In genomic region chr15:78437762-78438594, GRCh38 we compare ENCODE assay signal across 8 cellular contexts. TPM values are rescaled to one million over a fixed set of nuclear protein-coding genes. Genes with fewer than 3 reads are reported as not detected.
DNase-seq lines count a peak whose midpoint lies in the region; ATAC-seq, FAIRE-seq and TF ChIP-seq lines count a peak whose summit lies in the region.

Gene IREB2 (plus strand): TSS chr15:78438216. CDS start chr15:78438338, 122 bp downstream.

- peak; percentile 76 for ATAC-seq in HG02870 (IDR thresholded peaks at IDR 0.05; ENCODE audit: unreplicated experiment)
- peak; percentile 96 to 98 (median 98) for ATAC-seq in heart left ventricle

- H3K27me3 Mint-ChIP-seq in type B pancreatic cell: peaks cover 4% of the 10 kb centered on the region

- TF ChIP-seq CTCF in heart left ventricle (IDR thresholded peaks at IDR 0.05): peak in 2 of 12 donors; percentile 4 to 18
- no peak for TF ChIP-seq CTCF in type B pancreatic cell (conservative IDR thresholded peaks at IDR 0.05)

- H3K36me3 Mint-ChIP-seq in type B pancreatic cell: peaks cover 19% of the 10 kb centered on the region

- H3K4me1 Mint-ChIP-seq in type B pancreatic cell (ENCODE audit: unreplicated experiment): peaks cover 20% of the 10 kb centered on the region

- peak; percentile 89 for DNase-seq in GM12892 (ENCODE audit: insufficient read length)
- DNase-seq in NCI-H146 treated with DMSO at 0.1 percent for 48 hours (lab: John Stamatoyannopoulos, UW; ENCODE audit: unreplicated experiment): peak; percentile 88
- DNase-seq in amniotic epithelial cell (ENCODE audit: low read depth): peak; percentile 97
- DNase-seq in heart left ventricle: peak; percentile 97 to 98 (median 98)
- peak; percentile 99 for DNase-seq in pons (ENCODE audit: low spot score)
- DNase-seq in type B pancreatic cell (ENCODE audit: extremely low spot score, unreplicated experiment): peak; percentile 99

- peak within 1 kb of the TSS; percentile 86 to 98 (median 96) for H3K27ac ChIP-seq in heart left ventricle

- H3K9me3 ChIP-seq in heart left ventricle: no peaks in the 10 kb centered on the region

- FAIRE-seq in GM12892 (lab: Jason Lieb, UNC): peak; percentile 95

- H3K27me3 ChIP-seq in heart left ventricle: no peaks in the 10 kb centered on the region

- H3K4me3 Mint-ChIP-seq in type B pancreatic cell: peak within 1 kb of the TSS; percentile 93

- H3K36me3 ChIP-seq in heart left ventricle: peaks cover 0 to 34% (median 26%) of the 10 kb centered on the region in 9 donors

- intact Hi-C loops in T-helper 1 cell treated with Interleukin-12 subunit alpha and Interleukin-12 subunit beta and Interleukin-4 antibody, amounts not matched to agents 30 ng/mL and 1 ng/mL, for 36 hours (cut with micrococcal nuclease): loop anchor here (1.0 to 5.0 kb wide), 8 partner anchors 44 to 434 kb away; partner anchors contain the start of genes DNAJA4, HYKK, IDH3A and MORF4L1
- intact Hi-C loops in heart left ventricle (cut with DNase I): loop anchor here in 2 of 10 donors (2.0 to 5.0 kb wide), 2 partner anchors 19 to 34 kb away; no protein-coding TSS in a partner anchor

- 0 to 1% (median 0%) methylated on average over 57 to 77 of the region's 77 CpGs for WGBS in heart left ventricle, 4 donors

- H3K27ac Mint-ChIP-seq in type B pancreatic cell: peak within 1 kb of the TSS; percentile 88

- H3K4me3 ChIP-seq in heart left ventricle: peak within 1 kb of the TSS; percentile 69 to 96 (median 87)

- peaks cover 4 to 51% (median 41%) of the 10 kb centered on the region in 12 donors for H3K4me1 ChIP-seq in heart left ventricle

- TF ChIP-seq POLR2A in GM12892 (IDR thresholded peaks at IDR 0.05; ENCODE audit: low read depth, low read length) (peak; percentile 75), heart left ventricle (IDR thresholded peaks at IDR 0.05) (peak in 1 of 2 donors; percentile 65)

- H3K9me3 Mint-ChIP-seq in type B pancreatic cell: no peaks in the 10 kb centered on the region

RNA-seq across cellular contexts. Expression of gene IREB2, which starts in this region (rescaled TPM):
- polyA plus RNA-seq in GM12892 (2012; ENCODE audit: missing spikeins): 25.8 TPM
- total RNA-seq in T-helper 1 cell treated with Interleukin-12 subunit alpha and Interleukin-12 subunit beta and Interleukin-4 antibody, amounts not matched to agents 30 ng/mL and 1 ng/mL, for 36 hours: 73.4 and 80.5 TPM in 2 replicates
- total RNA-seq in heart left ventricle: 10 to 100 TPM; 12.9 to 50.0 (median 30.0) TPM
- 10 to 100 TPM in 1 of 2 donors, 1 to 10 TPM in 1; 6.3 to 13.3 TPM for polyA plus RNA-seq in heart left ventricle
- total RNA-seq in type B pancreatic cell (ENCODE audit: low replicate concordance): 76.9 and 83.8 TPM in 2 replicates

Comparison
In these comparisons a context has a peak if more than half of its experiments do, and no peak if none do; other contexts are left out.
1. Peak in every context shown above with its lines: DNase-seq, ATAC-seq, H3K4me3 ChIP-seq and H3K27ac ChIP-seq.